Comparison of ENCODE assay signal across 8 cellular contexts in the genomic region with DNA sequence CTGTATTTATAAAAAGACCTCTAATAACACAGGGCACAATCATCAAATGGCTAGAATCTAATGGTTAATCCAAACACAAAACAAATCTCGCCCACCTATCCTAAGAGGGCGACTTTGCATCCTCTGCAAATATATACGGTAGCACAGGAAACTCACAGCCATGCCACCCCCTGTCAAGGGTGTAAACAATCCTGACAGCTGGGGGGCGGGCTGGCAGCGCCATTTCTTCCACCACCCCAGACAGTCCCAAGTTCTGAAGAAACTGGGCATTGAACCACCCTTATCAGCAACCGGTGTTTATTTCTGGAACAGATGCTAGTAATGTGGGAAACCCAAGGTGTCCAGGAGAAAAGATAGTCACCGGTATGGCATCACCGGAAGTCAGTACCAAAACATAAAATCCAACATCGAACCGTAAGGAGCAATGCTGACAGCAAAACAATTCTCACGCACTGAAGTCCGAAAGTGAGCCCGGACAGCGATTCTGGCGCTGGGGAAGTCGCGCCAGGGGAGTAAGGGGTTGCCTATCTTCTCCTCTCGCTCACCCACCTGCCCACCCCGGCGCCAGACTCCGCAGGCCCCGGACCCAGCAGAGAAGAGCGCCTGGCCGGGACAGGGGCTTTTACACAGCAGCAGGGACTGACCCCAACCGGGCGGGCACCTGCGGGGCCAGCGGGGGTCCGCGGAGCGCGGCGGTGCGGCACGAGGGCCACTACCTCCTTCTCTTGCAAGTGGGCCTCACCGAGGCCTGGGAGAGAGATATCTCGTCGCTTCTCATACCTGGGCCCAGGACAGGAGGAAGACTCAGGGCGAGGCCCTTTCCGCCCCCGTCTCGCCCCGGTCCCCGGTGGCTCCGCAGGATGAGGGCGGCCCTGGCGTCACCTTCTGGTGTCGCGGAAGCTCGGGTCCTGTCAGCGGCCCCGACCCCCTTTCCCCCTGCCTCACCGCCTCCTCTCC. TPM values are rescaled to one million over a fixed set of nuclear protein-coding genes. Genes with fewer than 3 reads are reported as not detected.
A peak's percentile ranks its signal among the peaks of the same experiment; 100 is the strongest.
DNase-seq lines count a peak whose midpoint lies in the region; ATAC-seq lines count a peak whose summit lies in the region.

No MANE protein-coding gene starts in this region.

- H3K4me1 ChIP-seq in CD4-positive, CD25-positive, alpha-beta regulatory T cell (ENCODE audit: control insufficient read depth, insufficient read depth, low read length, poor library complexity, severe bottlenecking) = peaks cover 35% of the 10 kb centered on the region

- ATAC-seq in CD4-positive, CD25-positive, alpha-beta regulatory T cell (ENCODE audit: low read depth in 2 of 2) = peak; percentile 69 to 72
- ATAC-seq in GM19395 (IDR thresholded peaks at IDR 0.05; ENCODE audit: unreplicated experiment) (peak; percentile 40), HG03469 (IDR thresholded peaks at IDR 0.05; ENCODE audit: unreplicated experiment) (peak; percentile 9)
- peak; percentile 60 for ATAC-seq in central memory CD8-positive, alpha-beta T cell (replicated peaks; ENCODE audit: extremely low read depth, poor library complexity, severe bottlenecking)

- peaks cover 6% of the 10 kb centered on the region for H3K27me3 ChIP-seq in CD4-positive, CD25-positive, alpha-beta regulatory T cell (ENCODE audit: control insufficient read depth, insufficient read depth, low read length)

- H3K9me3 Mint-ChIP-seq in CD4-positive, CD25-positive, alpha-beta regulatory T cell = no peaks in the 10 kb centered on the region
- H3K9me3 Mint-ChIP-seq in central memory CD8-positive, alpha-beta T cell = no peaks in the 10 kb centered on the region

- H3K27ac ChIP-seq in CD4-positive, CD25-positive, alpha-beta regulatory T cell (ENCODE audit: insufficient read depth, low read length, poor library complexity, severe bottlenecking) = peak overlapping the region; percentile 77

- DNase-seq in CD4-positive, CD25-positive, alpha-beta regulatory T cell = peak; percentile 31 to 83 (median 65)
- DNase-seq in T-helper 9 cell = peak; percentile 9
- DNase-seq in central memory CD8-positive, alpha-beta T cell (ENCODE audit: low spot score in 2 of 2) = peak in 1 of 2 donors; percentile 15
- DNase-seq in left kidney (ENCODE audit: low read depth, low spot score) = peak; percentile 36
- peak; percentile 15 for DNase-seq in stimulated activated CD8-positive, alpha-beta memory T cell treated with anti-CD3 and anti-CD28 coated beads, Interleukin-12 subunit alpha, Interleukin-12 subunit beta, amount 100 ng/mL, for 1 hour (ENCODE audit: low read depth)
- no peak for DNase-seq in occipital lobe (lab: John Stamatoyannopoulos, UW)

- peaks cover 10% of the 10 kb centered on the region for H3K36me3 Mint-ChIP-seq in CD4-positive, CD25-positive, alpha-beta regulatory T cell
- H3K36me3 Mint-ChIP-seq in central memory CD8-positive, alpha-beta T cell (ENCODE audit: insufficient read depth) = peaks cover 30% of the 10 kb centered on the region

- H3K36me3 ChIP-seq in CD4-positive, CD25-positive, alpha-beta regulatory T cell (ENCODE audit: control insufficient read depth, insufficient read depth, low read length) = peaks cover 19% of the 10 kb centered on the region

- peak overlapping the region; percentile 92 to 98 (median 98) for H3K27ac Mint-ChIP-seq in CD4-positive, CD25-positive, alpha-beta regulatory T cell
- peak overlapping the region; percentile 96 for H3K27ac Mint-ChIP-seq in central memory CD8-positive, alpha-beta T cell (ENCODE audit: low read depth)

- H3K27me3 Mint-ChIP-seq in CD4-positive, CD25-positive, alpha-beta regulatory T cell = peaks cover 14% of the 10 kb centered on the region
- peaks cover 5% of the 10 kb centered on the region for H3K27me3 Mint-ChIP-seq in central memory CD8-positive, alpha-beta T cell

- peaks cover 23 to 55% (median 45%) of the 10 kb centered on the region in 4 donors for H3K4me1 Mint-ChIP-seq in CD4-positive, CD25-positive, alpha-beta regulatory T cell
- H3K4me1 Mint-ChIP-seq in central memory CD8-positive, alpha-beta T cell = peaks cover 60% of the 10 kb centered on the region

- H3K4me3 Mint-ChIP-seq in CD4-positive, CD25-positive, alpha-beta regulatory T cell = peak overlapping the region; percentile 96 to 99 (median 98)
- peak overlapping the region; percentile 99 for H3K4me3 Mint-ChIP-seq in central memory CD8-positive, alpha-beta T cell

- peak overlapping the region; percentile 96 for H3K4me3 ChIP-seq in CD4-positive, CD25-positive, alpha-beta regulatory T cell (ENCODE audit: low read depth, low read length)

- H3K9me3 ChIP-seq in CD4-positive, CD25-positive, alpha-beta regulatory T cell (ENCODE audit: control insufficient read depth in 2 of 2, low read length in 2 of 2) = no peaks in the 10 kb centered on the region

RNA-seq across cellular contexts. Expression of a gene that starts 0.6 kb away (rescaled TPM):
- total RNA-seq in CD4-positive, CD25-positive, alpha-beta regulatory T cell = 56.7 TPM
- 10 to 100 TPM; 48.6 to 57.5 (median 55.7) TPM for polyA plus RNA-seq in CD4-positive, CD25-positive, alpha-beta regulatory T cell
- 93.9 TPM for total RNA-seq in occipital lobe

RNA-seq across cellular contexts. Expression of a gene that starts 37.5 kb away (rescaled TPM):
- total RNA-seq in CD4-positive, CD25-positive, alpha-beta regulatory T cell = 80.3 TPM
- polyA plus RNA-seq in CD4-positive, CD25-positive, alpha-beta regulatory T cell = 100 to 1,000 TPM; 180 to 388 (median 223) TPM
- total RNA-seq in occipital lobe = 42.7 TPM

Comparison
In these comparisons a context has a peak if more than half of its experiments do, and no peak if none do; other contexts are left out.
1. ATAC-seq: peak in every context shown above with its lines; median percentile 70 in CD4-positive, CD25-positive, alpha-beta regulatory T cell; 60 in central memory CD8-positive, alpha-beta T cell; 40 in GM19395; 9 in HG03469.